Comparison of ENCODE assay signal across 28 cellular contexts in genomic region chrX:30673405-30673804, GRCh38.
"Had no signal": no experiment of that assay in that cellular context is flagged by ENCODE, and none has a peak within 500 bp of the region (broad histone marks: within the 10 kb centered on the region; RNA-seq: fewer than 3 reads in every experiment).

No MANE protein-coding gene starts in this region.

- H3K4me2 ChIP-seq: neural progenitor cell, smooth muscle cell had no signal

- H3K9ac ChIP-seq: neural progenitor cell had no signal

- DNase-seq: activated CD4-positive, alpha-beta T cell treated with anti-CD3 and anti-CD28 coated beads for 36 hours; activated CD4-positive, CD25-positive, alpha-beta regulatory T cell; activated CD8-positive, alpha-beta memory T cell treated with anti-CD3 and anti-CD28 coated beads, Interleukin-2, amount 10 ng/mL, durations not matched to agents 7 days and 5 days; activated CD8-positive, alpha-beta T cell treated with anti-CD3 and anti-CD28 coated beads, Interleukin-2, amount 10 ng/mL, durations not matched to agents 7 days and 5 days; activated gamma-delta T cell; activated naive CD4-positive, alpha-beta T cell treated with anti-CD3 and anti-CD28 coated beads, Interleukin-2, amount 10 ng/mL, durations not matched to agents 7 days and 5 days; activated naive CD8-positive, alpha-beta T cell treated with anti-CD3 and anti-CD28 coated beads, Interleukin-2, amount 10 ng/mL, durations not matched to agents 7 days and 5 days; cerebellar nuclear complex; colonic mucosa; effector CD8-positive, alpha-beta T cell; mammary epithelial cell; naive thymus-derived CD4-positive, alpha-beta T cell; sigmoid colon; stimulated activated CD4-positive, alpha-beta T cell treated with anti-CD3 and anti-CD28 coated beads, Interleukin-1b, Interleukin-23, amount 100 ng/mL, for 48 hours; stimulated activated CD4-positive, alpha-beta T cell treated with anti-CD3 and anti-CD28 coated beads, Interleukin-4, amount 100 ng/mL, for 4 hours; stimulated activated CD8-positive, alpha-beta memory T cell treated with anti-CD3 and anti-CD28 coated beads, Interleukin-4, amount 100 ng/mL, for 48 hours; stimulated activated naive CD8-positive, alpha-beta T cell treated with anti-CD3 and anti-CD28 coated beads, Interleukin-15, amount 100 ng/mL, for 72 hours; substantia nigra; T-helper 1 cell; upper lobe of left lung had no signal

- H3K4me3 ChIP-seq: ascending aorta, cardiac muscle cell, colonic mucosa, neural progenitor cell, sigmoid colon, smooth muscle cell, upper lobe of left lung, vagina had no signal

- H3K36me3 ChIP-seq: ascending aorta, cardiac muscle cell, colonic mucosa, neural progenitor cell, sigmoid colon, upper lobe of left lung had no signal

- FAIRE-seq: endometrium, frontal cortex had no signal

- H3K27ac ChIP-seq: ascending aorta, cardiac muscle cell, colonic mucosa, neural progenitor cell, sigmoid colon, upper lobe of left lung, vagina had no signal

- H3K27me3 ChIP-seq: ascending aorta, cardiac muscle cell, colonic mucosa, neural progenitor cell, sigmoid colon, upper lobe of left lung, vagina had no signal

- H3K9me3 ChIP-seq: ascending aorta, colonic mucosa, sigmoid colon, upper lobe of left lung, vagina had no signal

- H3K4me1 ChIP-seq: ascending aorta, colonic mucosa, neural progenitor cell, sigmoid colon, upper lobe of left lung, vagina had no signal

- H2AFZ ChIP-seq: neural progenitor cell had no signal

- ATAC-seq: activated CD4-positive, alpha-beta T cell treated with anti-CD3 and anti-CD28 coated beads for 36 hours; activated CD8-positive, alpha-beta memory T cell treated with anti-CD3 and anti-CD28 coated beads, Interleukin-2, amount 10 ng/mL, durations not matched to agents 7 days and 5 days; activated CD8-positive, alpha-beta T cell treated with anti-CD3 and anti-CD28 coated beads, Interleukin-2, amount 10 ng/mL, durations not matched to agents 7 days and 5 days; naive thymus-derived CD4-positive, alpha-beta T cell; stimulated activated memory B cell treated with anti-CD40 and anti-IgM and Interleukin-4, amounts not matched to agents 10 μg/mL and 1 μg/mL and 100 μg/mL, for 72 hours; stimulated activated naive CD8-positive, alpha-beta T cell treated with anti-CD3 and anti-CD28 coated beads, Interleukin-15, amount 100 ng/mL, for 72 hours had no signal
